ENCODE assay signal across 1 cellular context in genomic region chr12:57469334-57470164, GRCh38.
TF ChIP-seq lines count a peak whose summit lies in the region.

No MANE protein-coding gene starts in this region.

TF ChIP-seq in HepG2, 621 proteins besides CTCF, POLR2A, EP300 and RAD21:
- TF ChIP-seq ZNF460 (CRISPR knock-in tag; IDR thresholded peaks at IDR 0.05; ENCODE audit: borderline replicate concordance) (peak; percentile 55; the same call in 1 of the 2 replicates), NFATC3 (CRISPR knock-in tag; IDR thresholded peaks at IDR 0.05) (no peak), CEBPG (CRISPR knock-in tag; IDR thresholded peaks at IDR 0.05) (peak; percentile 24; the same call in 1 of the 2 replicates), ZNF589 (CRISPR knock-in tag; conservative IDR thresholded peaks at IDR 0.05) (no peak), ZNF329 (CRISPR knock-in tag; IDR thresholded peaks at IDR 0.05; ENCODE audit: low read depth) (no peak), CEBPB (IDR thresholded peaks at IDR 0.05; ENCODE audit: borderline replicate concordance, low read depth, low read length) (peak; percentile 60; the same call in 1 of the 2 replicates), ISL2 (CRISPR knock-in tag; IDR thresholded peaks at IDR 0.05) (no peak)
